ENCODE assay signal across 19 cellular contexts in genomic region chr3:159091936-159092335, GRCh38. TPM values are rescaled to one million over a fixed set of nuclear protein-coding genes. Genes with fewer than 3 reads are reported as not detected.
"Had no signal": no experiment of that assay in that cellular context is flagged by ENCODE, and none has a peak within 500 bp of the region (broad histone marks: within the 10 kb centered on the region; RNA-seq: fewer than 3 reads in every experiment).

No MANE protein-coding gene starts in this region.

- DNase-seq: activated CD4-positive, alpha-beta T cell treated with anti-CD3 and anti-CD28 coated beads, Interleukin-2, amount 10 ng/mL, durations not matched to agents 24 days and 14 days; activated naive CD4-positive, alpha-beta T cell treated with anti-CD3 and anti-CD28 coated beads, Interleukin-2, amount 50 U/mL, for 16 hours; adrenal gland; central memory CD4-positive, alpha-beta T cell; effector memory CD8-positive, alpha-beta T cell; erythroblast; glutamatergic neuron; left cardiac atrium; naive thymus-derived CD8-positive, alpha-beta T cell; posterior cingulate gyrus; stomach had no signal

- H3K9me3 ChIP-seq: adrenal gland, neutrophil, stomach, thoracic aorta had no signal

- H3K4me1 ChIP-seq: adrenal gland, stomach had no signal

- ATAC-seq: activated T-helper 17 cell treated with anti-CD3 and anti-CD28 coated beads, Interleukin-2, amount 50 U/mL, for 72 hours; effector memory CD8-positive, alpha-beta T cell; left cardiac atrium; naive thymus-derived CD8-positive, alpha-beta T cell; WTC11 had no signal

- H3K27ac ChIP-seq: adrenal gland, neutrophil, skin epidermis, stomach, thoracic aorta had no signal

- H3K36me3 ChIP-seq: adrenal gland, neutrophil, stomach, thoracic aorta had no signal

- H3K4me3 ChIP-seq: adrenal gland, skin epidermis, stomach, thoracic aorta had no signal

- H3K27me3 ChIP-seq: adrenal gland, neutrophil, stomach had no signal

RNA-seq across cellular contexts. Expression of gene IQCJ, which starts 22.8 kb away (rescaled TPM):
- total RNA-seq: activated CD4-positive, alpha-beta T cell treated with anti-CD3 and anti-CD28 coated beads, Interleukin-2, amount 10 ng/mL, durations not matched to agents 24 days and 14 days; lung microvascular endothelial cell; mononuclear cell; naive thymus-derived CD8-positive, alpha-beta T cell; thoracic aorta; ureter had no signal
- polyA plus RNA-seq: adrenal gland; naive thymus-derived CD8-positive, alpha-beta T cell; stomach had no signal
